ENCODE assay signal across 8 cellular contexts in genomic region chr1:183470147-183470960, GRCh38. TPM values are rescaled to one million over a fixed set of nuclear protein-coding genes. Genes with fewer than 3 reads are reported as not detected.
DNase-seq lines count a peak whose midpoint lies in the region; ATAC-seq and TF ChIP-seq lines count a peak whose summit lies in the region.

No MANE protein-coding gene starts in this region.

- H3K79me2 ChIP-seq in GM23248 (ENCODE audit: insufficient read depth) (peaks cover 30% of the 10 kb centered on the region), Loucy (ENCODE audit: insufficient read depth, low read length) (peaks cover 31% of the 10 kb centered on the region)

- peak overlapping the region; percentile 91 for H3K4me3 Mint-ChIP-seq in nephron progenitor cell
- H3K4me3 Mint-ChIP-seq in stimulated activated naive CD8-positive, alpha-beta T cell treated with anti-CD3 and anti-CD28 coated beads, Interleukin-15, amount 100 ng/mL, for 72 hours = peak overlapping the region; percentile 94 to 96

- H3K9ac ChIP-seq in GM23248 = peak overlapping the region; percentile 95
- peak overlapping the region; percentile 96 for H3K9ac ChIP-seq in Loucy (ENCODE audit: low read depth, low read length, poor library complexity, severe bottlenecking)

- H3K4me3 ChIP-seq in GM23248 = peak overlapping the region; percentile 98
- peak overlapping the region; percentile 78 for H3K4me3 ChIP-seq in Loucy (ENCODE audit: low read length, poor library complexity, severe bottlenecking)
- peak overlapping the region; percentile 88 for H3K4me3 ChIP-seq in RWPE2 (ENCODE audit: severe bottlenecking)
- peak overlapping the region; percentile 89 for H3K4me3 ChIP-seq in fibroblast of the aortic adventitia (ENCODE audit: low read depth, low read length)

- H3K27ac Mint-ChIP-seq in nephron progenitor cell = peak overlapping the region; percentile 100
- H3K27ac Mint-ChIP-seq in stimulated activated naive CD8-positive, alpha-beta T cell treated with anti-CD3 and anti-CD28 coated beads, Interleukin-15, amount 100 ng/mL, for 72 hours = peak overlapping the region; percentile 100

- no peaks in the 10 kb centered on the region for H3K36me3 ChIP-seq in GM23248 (ENCODE audit: low read depth)
- H3K36me3 ChIP-seq in Loucy (ENCODE audit: insufficient read depth, low read length) = no peaks in the 10 kb centered on the region
- peaks cover 6% of the 10 kb centered on the region for H3K36me3 ChIP-seq in RWPE2 (ENCODE audit: low read depth)

- H3K9me2 ChIP-seq in GM23248 (ENCODE audit: insufficient read depth) (no peaks in the 10 kb centered on the region), Loucy (replicated peaks; ENCODE audit: low read depth, low read length) (no peaks in the 10 kb centered on the region)

- peak; percentile 64 for TF ChIP-seq CTCF in Loucy (conservative IDR thresholded peaks at IDR 0.05; ENCODE audit: low read length)
- TF ChIP-seq CTCF in RWPE2 (IDR thresholded peaks at IDR 0.05; ENCODE audit: poor library complexity, severe bottlenecking) = peak; percentile 84
- TF ChIP-seq CTCF in fibroblast of the aortic adventitia (IDR thresholded peaks at IDR 0.05; ENCODE audit: insufficient read depth, low read length) = peak; percentile 52
- peak; percentile 33 for TF ChIP-seq CTCF in nephron progenitor cell (IDR thresholded peaks at IDR 0.05)

- H3F3A ChIP-seq in GM23248 (ENCODE audit: insufficient read depth) (peaks cover 7% of the 10 kb centered on the region), Loucy (ENCODE audit: low read depth) (0 out of 2 replicates have a peak, but pooled peaks cover under 1% of the 10 kb centered on the region)

- 0 to 1% methylated on average over 26 of the region's 26 CpGs for WGBS in GM23248 (ENCODE audit: low coverage in 1 of 2, low lambda C conversion rate in 2 of 2, missing lambda C conversion rate in 2 of 2), 2 experiments

- H3K36me3 Mint-ChIP-seq in nephron progenitor cell (ENCODE audit: low read depth) = peaks cover 4% of the 10 kb centered on the region

- H3K27me3 ChIP-seq in GM23248 (replicated peaks; ENCODE audit: insufficient read depth) = no peaks in the 10 kb centered on the region
- H3K27me3 ChIP-seq in Loucy (ENCODE audit: insufficient read depth, low read length, poor library complexity, severe bottlenecking) = no peaks in the 10 kb centered on the region
- no peaks in the 10 kb centered on the region for H3K27me3 ChIP-seq in RWPE2 (ENCODE audit: insufficient read depth, poor library complexity, severe bottlenecking)

- H2AFZ ChIP-seq in GM23248 = peak overlapping the region; percentile 94
- H2AFZ ChIP-seq in Loucy (ENCODE audit: low read length) = peak overlapping the region; percentile 86

- H3K4me2 ChIP-seq in GM23248 (ENCODE audit: unreplicated experiment) = peak overlapping the region; percentile 97
- peak overlapping the region; percentile 90 for H3K4me2 ChIP-seq in Loucy (ENCODE audit: low read depth, low read length, poor library complexity, severe bottlenecking)

- H3K9me3 Mint-ChIP-seq in nephron progenitor cell = no peaks in the 10 kb centered on the region
- H3K9me3 Mint-ChIP-seq in stimulated activated naive CD8-positive, alpha-beta T cell treated with anti-CD3 and anti-CD28 coated beads, Interleukin-15, amount 100 ng/mL, for 72 hours = no peaks in the 10 kb centered on the region

- H3K4me1 ChIP-seq in GM23248 (ENCODE audit: insufficient read depth) (peaks cover 9% of the 10 kb centered on the region), Loucy (ENCODE audit: insufficient read depth, low read length, poor library complexity, severe bottlenecking) (peaks cover 25% of the 10 kb centered on the region), RWPE2 (ENCODE audit: insufficient read depth, poor library complexity, severe bottlenecking) (peaks cover 26% of the 10 kb centered on the region)

- peak; percentile 79 for DNase-seq in DMS153 (lab: John Stamatoyannopoulos, UW)
- DNase-seq in GM23248 = peak; percentile 92
- peak; percentile 80 for DNase-seq in RWPE2 (ENCODE audit: low spot score)
- peak; percentile 92 for DNase-seq in activated T-helper 9 cell treated with anti-CD3 and anti-CD28 coated beads, Interleukin-2, amount 50 U/mL, for 16 hours (ENCODE audit: low read depth)
- peak; percentile 63 for DNase-seq in fibroblast of the aortic adventitia (ENCODE audit: low read depth)
- DNase-seq in nephron progenitor cell = peak; percentile 80
- peak; percentile 85 to 92 for DNase-seq in stimulated activated naive CD8-positive, alpha-beta T cell treated with anti-CD3 and anti-CD28 coated beads, Interleukin-15, amount 100 ng/mL, for 72 hours

- H3K27ac ChIP-seq in GM23248 = peak overlapping the region; percentile 99
- H3K27ac ChIP-seq in RWPE2 (ENCODE audit: poor library complexity, severe bottlenecking) = peak overlapping the region; percentile 84

- H4K20me1 ChIP-seq in GM23248 (ENCODE audit: insufficient read depth) = no peaks in the 10 kb centered on the region
- peaks cover 29% of the 10 kb centered on the region for H4K20me1 ChIP-seq in Loucy (ENCODE audit: insufficient read depth, low read length, poor library complexity, severe bottlenecking)

- peaks cover 10% of the 10 kb centered on the region for H3K27me3 Mint-ChIP-seq in nephron progenitor cell (ENCODE audit: low read depth, poor library complexity)
- no peaks in the 10 kb centered on the region for H3K27me3 Mint-ChIP-seq in stimulated activated naive CD8-positive, alpha-beta T cell treated with anti-CD3 and anti-CD28 coated beads, Interleukin-15, amount 100 ng/mL, for 72 hours

- ATAC-seq in RWPE2 (ENCODE audit: low read depth) = peak; percentile 29
- peak; percentile 53 for ATAC-seq in stimulated activated naive CD8-positive, alpha-beta T cell treated with anti-CD3 and anti-CD28 coated beads, Interleukin-15, amount 100 ng/mL, for 72 hours

- H3K4me1 Mint-ChIP-seq in nephron progenitor cell = peaks cover 30% of the 10 kb centered on the region
- H3K4me1 Mint-ChIP-seq in stimulated activated naive CD8-positive, alpha-beta T cell treated with anti-CD3 and anti-CD28 coated beads, Interleukin-15, amount 100 ng/mL, for 72 hours = peaks cover 22% of the 10 kb centered on the region

- H3K9me3 ChIP-seq in GM23248 (ENCODE audit: low read depth) (no peaks in the 10 kb centered on the region), Loucy (ENCODE audit: insufficient read depth, low read depth, low read length) (no peaks in the 10 kb centered on the region), RWPE2 (ENCODE audit: severe bottlenecking) (no peaks in the 10 kb centered on the region)

- in situ Hi-C loops in GM23248 (cut with MboI) = no loop called here

RNA-seq across cellular contexts. Expression of gene SMG7, which starts 1.9 kb away (rescaled TPM):
- total RNA-seq in GM23248 (2014; rRNA removed; shearing (Covaris generic)) = 16.2 and 18.7 TPM in 2 replicates
- polyA plus RNA-seq in GM23248 (2016; fragmentation: Nextera tagmentation; extraction: Ambion mirVana) = 28.2 and 32.8 TPM in 2 replicates
- 6.9 and 29.0 TPM in 2 replicates for total RNA-seq in fibroblast of the aortic adventitia (ENCODE audit: low replicate concordance)

RNA-seq across cellular contexts. Expression of gene NMNAT2, which starts 52.2 kb away (rescaled TPM):
- total RNA-seq in GM23248 (2014; rRNA removed; shearing (Covaris generic)) = 2.4 and 6.2 TPM in 2 replicates
- polyA plus RNA-seq in GM23248 (2016; fragmentation: Nextera tagmentation; extraction: Ambion mirVana) = 3.6 and 4.2 TPM in 2 replicates
- total RNA-seq in fibroblast of the aortic adventitia (ENCODE audit: low replicate concordance) = 0.49 and 3.4 TPM in 2 replicates

Comparison
In these comparisons a context has a peak if more than half of its experiments do, and no peak if none do; other contexts are left out.
1. Peak in every context shown above with its lines: DNase-seq, ATAC-seq, H3K4me3 ChIP-seq and H3K27ac ChIP-seq.
2. CTCF ChIP-seq: peak in every context shown above with its lines; median percentile 84 in RWPE2; 64 in Loucy; 52 in fibroblast of the aortic adventitia; 33 in nephron progenitor cell.